In the genomic region with DNA sequence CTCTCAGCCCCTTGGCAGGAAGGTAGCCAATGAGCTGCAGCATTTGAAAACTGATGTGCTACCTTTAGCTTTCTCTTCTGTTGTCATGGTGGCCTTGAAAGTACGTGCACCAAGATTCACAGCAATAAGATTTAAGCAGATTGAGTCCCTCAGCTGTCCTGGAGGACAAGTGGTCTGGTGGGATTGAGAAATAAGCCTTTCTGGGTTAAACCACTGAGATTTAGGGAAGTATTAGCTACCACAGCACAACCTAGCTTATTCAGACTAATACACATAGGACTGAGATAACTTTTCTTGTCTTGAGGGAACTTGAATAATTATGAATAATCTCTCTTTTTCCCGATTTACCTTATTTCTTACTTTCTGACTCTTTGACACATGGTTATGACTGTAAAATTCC, we compare ENCODE assay signal across 29 cellular contexts.
"Had no signal": no experiment of that assay in that cellular context is flagged by ENCODE, and none has a peak within 500 bp of the region (broad histone marks: within the 10 kb centered on the region; RNA-seq: fewer than 3 reads in every experiment).

No MANE protein-coding gene starts in this region.

- H3K27ac ChIP-seq: adrenal gland, ascending aorta, brain microvascular endothelial cell, foreskin keratinocyte, tibial artery had no signal

- H3K36me3 ChIP-seq: adrenal gland, ascending aorta, brain microvascular endothelial cell, tibial artery had no signal

- H3K36me3 Mint-ChIP-seq: activated naive CD8-positive, alpha-beta T cell; immature natural killer cell; naive B cell; stimulated activated effector memory CD8-positive, alpha-beta T cell treated with anti-CD3 and anti-CD28 coated beads, Interleukin-12 subunit alpha, Interleukin-12 subunit beta, amount 100 ng/mL, for 72 hours; WTC11 had no signal

- H3K9me3 Mint-ChIP-seq: activated T-cell treated with anti-CD3 and anti-CD28 coated beads, Interleukin-2, amount 50 U/mL, for 4 hours; activated T-helper 2 cell treated with anti-CD3 and anti-CD28 coated beads, Interferon-gamma antibody, Interleukin-2, Interleukin-4, amounts not matched to agents 10 μg/mL and 5 μg/mL and 100 μg/mL, durations not matched to agents 14 hours and 24 hours and 36 hours; immature natural killer cell; naive B cell; stimulated activated effector memory CD8-positive, alpha-beta T cell treated with anti-CD3 and anti-CD28 coated beads, Interleukin-12 subunit alpha, Interleukin-12 subunit beta, amount 100 ng/mL, for 72 hours; WTC11 had no signal

- DNase-seq: activated CD4-positive, alpha-beta T cell treated with anti-CD3 and anti-CD28 coated beads, Interleukin-2, amount 50 U/mL, for 48 hours; activated CD8-positive, alpha-beta memory T cell treated with anti-CD3 and anti-CD28 coated beads, Interleukin-2, amount 50 U/mL, for 48 hours; activated naive CD4-positive, alpha-beta T cell; activated T-cell treated with anti-CD3 and anti-CD28 coated beads, Interleukin-2, amount 50 U/mL, for 4 hours; adrenal gland; brain microvascular endothelial cell; caudate nucleus; dermis blood vessel endothelial cell; effector CD8-positive, alpha-beta T cell; erythroblast; foreskin keratinocyte; immature natural killer cell; naive B cell; occipital lobe; posterior cingulate gyrus; small intestine; stimulated activated CD4-positive, alpha-beta T cell treated with anti-CD3 and anti-CD28 coated beads, Interleukin-2, amount 100 ng/mL, for 24 hours; stimulated activated naive CD8-positive, alpha-beta T cell treated with anti-CD3 and anti-CD28 coated beads, Interleukin-15, amount 100 ng/mL, for 72 hours; tibial artery had no signal

- FAIRE-seq: small intestine, urothelium cell line had no signal

- H3K27ac Mint-ChIP-seq: activated naive CD8-positive, alpha-beta T cell; activated T-helper 2 cell treated with anti-CD3 and anti-CD28 coated beads, Interferon-gamma antibody, Interleukin-2, Interleukin-4, amounts not matched to agents 10 μg/mL and 5 μg/mL and 100 μg/mL, durations not matched to agents 14 hours and 24 hours and 36 hours; immature natural killer cell; naive B cell; stimulated activated effector memory CD8-positive, alpha-beta T cell treated with anti-CD3 and anti-CD28 coated beads, Interleukin-12 subunit alpha, Interleukin-12 subunit beta, amount 100 ng/mL, for 72 hours; stimulated activated naive CD8-positive, alpha-beta T cell treated with anti-CD3 and anti-CD28 coated beads, Interleukin-15, amount 100 ng/mL, for 72 hours; WTC11 had no signal

- H3K27me3 Mint-ChIP-seq: activated naive CD8-positive, alpha-beta T cell; naive B cell; stimulated activated naive CD8-positive, alpha-beta T cell treated with anti-CD3 and anti-CD28 coated beads, Interleukin-15, amount 100 ng/mL, for 72 hours had no signal

- H3K4me1 ChIP-seq: ascending aorta, foreskin keratinocyte, tibial artery had no signal

- H3K4me3 Mint-ChIP-seq: activated naive CD8-positive, alpha-beta T cell; activated T-cell treated with anti-CD3 and anti-CD28 coated beads, Interleukin-2, amount 50 U/mL, for 4 hours; immature natural killer cell; naive B cell; neural crest cell; stimulated activated effector memory CD8-positive, alpha-beta T cell treated with anti-CD3 and anti-CD28 coated beads, Interleukin-12 subunit alpha, Interleukin-12 subunit beta, amount 100 ng/mL, for 72 hours; stimulated activated naive CD8-positive, alpha-beta T cell treated with anti-CD3 and anti-CD28 coated beads, Interleukin-15, amount 100 ng/mL, for 72 hours; WTC11 had no signal

- ATAC-seq: activated T-cell treated with anti-CD3 and anti-CD28 coated beads, Interleukin-2, amount 50 U/mL, for 4 hours; foreskin keratinocyte; left lobe of liver; sciatic nerve; stimulated activated effector memory CD8-positive, alpha-beta T cell treated with anti-CD3 and anti-CD28 coated beads, Interleukin-12 subunit alpha, Interleukin-12 subunit beta, amount 100 ng/mL, for 72 hours; stimulated activated naive CD8-positive, alpha-beta T cell treated with anti-CD3 and anti-CD28 coated beads, Interleukin-15, amount 100 ng/mL, for 72 hours; WTC11 had no signal

- H3K4me1 Mint-ChIP-seq: immature natural killer cell; naive B cell; neural crest cell; stimulated activated effector memory CD8-positive, alpha-beta T cell treated with anti-CD3 and anti-CD28 coated beads, Interleukin-12 subunit alpha, Interleukin-12 subunit beta, amount 100 ng/mL, for 72 hours; stimulated activated naive CD8-positive, alpha-beta T cell treated with anti-CD3 and anti-CD28 coated beads, Interleukin-15, amount 100 ng/mL, for 72 hours; WTC11 had no signal

- H3K9me3 ChIP-seq: adrenal gland, ascending aorta, tibial artery had no signal

- H3K4me3 ChIP-seq: adrenal gland, ascending aorta, lung, tibial artery had no signal

- H3K27me3 ChIP-seq: adrenal gland, ascending aorta, brain microvascular endothelial cell, foreskin keratinocyte, tibial artery had no signal
